Comparison of ENCODE assay signal across 17 cellular contexts in the genomic region with DNA sequence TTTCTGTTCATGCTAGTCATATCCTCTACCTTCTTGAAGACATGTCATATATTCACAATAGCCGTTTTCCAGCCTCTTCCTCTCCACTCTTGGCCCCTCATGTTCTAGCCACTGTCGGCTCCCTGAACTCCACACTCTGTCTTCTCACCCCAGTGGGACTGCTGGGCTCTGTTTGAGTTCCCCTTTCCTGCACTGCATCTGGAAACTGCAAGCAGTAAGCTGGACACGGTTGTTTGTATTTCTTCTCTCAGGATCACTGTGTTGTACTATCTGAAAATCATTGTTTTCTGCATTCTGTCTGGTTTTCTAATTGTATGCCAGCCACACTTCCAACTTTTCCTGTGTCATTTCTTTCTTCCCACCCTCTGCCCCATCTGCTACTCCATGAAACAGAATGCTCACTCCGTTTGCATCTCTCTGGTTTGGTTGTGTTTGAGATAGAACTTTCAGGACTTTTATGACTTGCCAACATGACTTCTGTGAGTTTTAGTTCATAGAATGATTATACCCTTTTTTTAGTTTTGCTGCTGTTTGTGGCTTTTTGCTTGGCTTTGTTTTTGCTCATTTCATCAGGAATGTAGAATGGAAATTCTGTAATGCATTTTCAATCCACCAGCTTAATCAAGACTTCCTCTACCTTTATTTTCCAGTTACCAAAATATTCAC.
A peak's percentile ranks its signal among the peaks of the same experiment; 100 is the strongest.
DNase-seq lines count a peak whose midpoint lies in the region; ATAC-seq and TF ChIP-seq lines count a peak whose summit lies in the region.
"Had no signal": no experiment of that assay in that cellular context is flagged by ENCODE, and none has a peak within 500 bp of the region (broad histone marks: within the 10 kb centered on the region; RNA-seq: fewer than 3 reads in every experiment).

No MANE protein-coding gene starts in this region.

- 34 to 40% methylated on average over 4 of the region's 4 CpGs for WGBS in heart right ventricle, 2 donors

- H3K27me3 ChIP-seq in heart right ventricle (no peaks in the 10 kb centered on the region), thoracic aorta (replicated peaks; ENCODE audit: insufficient read depth) (no peaks in the 10 kb centered on the region)
- H3K27me3 ChIP-seq: left lung, stomach had no signal

- no peak for DNase-seq in activated naive CD4-positive, alpha-beta T cell treated with anti-CD3 and anti-CD28 coated beads, Interleukin-2, amount 50 U/mL, for 72 hours (ENCODE audit: low spot score in 2 of 2)
- DNase-seq in activated naive CD4-positive, alpha-beta T cell treated with Interleukin-2 at 50 U/mL for 16 hours: no peak
- DNase-seq in T-helper 17 cell (no peak), heart right ventricle (no peak), thoracic aorta (ENCODE audit: low spot score) (no peak)
- DNase-seq: activated naive CD4-positive, alpha-beta T cell; COR-L47; left lung; NCI-H1092; NCI-H524; stomach had no signal

- H3K4me3 ChIP-seq in heart right ventricle (no peak overlapping the region), thoracic aorta (no peak overlapping the region)
- H3K4me3 ChIP-seq: left lung, stomach had no signal

- H3K27ac Mint-ChIP-seq in activated naive CD4-positive, alpha-beta T cell treated with anti-CD3 and anti-CD28 coated beads, Interleukin-2, amount 50 U/mL, for 72 hours: peak overlapping the region; percentile 52 to 53
- peak overlapping the region; percentile 56 for H3K27ac Mint-ChIP-seq in T-helper 17 cell
- H3K27ac Mint-ChIP-seq: IgD-negative memory B cell had no signal

- H3K4me1 Mint-ChIP-seq in T-helper 17 cell: peaks cover 36% of the 10 kb centered on the region

- H3K36me3 Mint-ChIP-seq in activated naive CD4-positive, alpha-beta T cell treated with anti-CD3 and anti-CD28 coated beads, Interleukin-2, amount 50 U/mL, for 72 hours: peaks cover 27 to 48% of the 10 kb centered on the region in 2 donors
- peaks cover 12% of the 10 kb centered on the region for H3K36me3 Mint-ChIP-seq in T-helper 17 cell (ENCODE audit: low read depth)

- no peaks in the 10 kb centered on the region for H3K9me3 ChIP-seq in T-helper 17 cell (ENCODE audit: control insufficient read depth, low read length, poor library complexity, severe bottlenecking)
- H3K9me3 ChIP-seq in heart right ventricle: no peaks in the 10 kb centered on the region
- no peaks in the 10 kb centered on the region for H3K9me3 ChIP-seq in thoracic aorta
- H3K9me3 ChIP-seq: left lung, stomach had no signal

- no peak for TF ChIP-seq CTCF in heart right ventricle (IDR thresholded peaks at IDR 0.05)
- TF ChIP-seq CTCF in thoracic aorta (IDR thresholded peaks at IDR 0.05): no peak

- intact Hi-C loops in heart right ventricle (cut with DNase I): no loop called here

- peaks cover 0 to 13% of the 10 kb centered on the region in 2 donors for H3K9me3 Mint-ChIP-seq in activated naive CD4-positive, alpha-beta T cell treated with anti-CD3 and anti-CD28 coated beads, Interleukin-2, amount 50 U/mL, for 72 hours
- H3K9me3 Mint-ChIP-seq: IgD-negative memory B cell had no signal

- no peak overlapping the region for H3K4me3 Mint-ChIP-seq in T-helper 17 cell
- H3K4me3 Mint-ChIP-seq: IgD-negative memory B cell had no signal

- H3K36me3 ChIP-seq in heart right ventricle (peaks cover 0 to 42% (median 0%) of the 10 kb centered on the region in 9 donors), thoracic aorta (no peaks in the 10 kb centered on the region)

- H3K27ac ChIP-seq in heart right ventricle (peak overlapping the region in 9 of 10 donors; percentile 13 to 84 (median 50)), thoracic aorta (peak overlapping the region; percentile 30 to 60)
- H3K27ac ChIP-seq: epithelial cell of prostate, left lung, RWPE1, stomach had no signal

- ATAC-seq in activated naive CD4-positive, alpha-beta T cell treated with anti-CD3 and anti-CD28 coated beads, Interleukin-2, amount 50 U/mL, for 72 hours: peak in 1 of 2 donors; percentile 79
- ATAC-seq in T-helper 17 cell: no peak
- ATAC-seq in heart right ventricle: peak in 2 of 8 donors; percentile 29 to 33
- ATAC-seq in thoracic aorta (ENCODE audit: insufficient number of reproducible peaks, low FRiP score, low read depth): no peak
- no peak for ATAC-seq in GM19452 (IDR thresholded peaks at IDR 0.05; ENCODE audit: unreplicated experiment)
- ATAC-seq in HG03175 (IDR thresholded peaks at IDR 0.05; ENCODE audit: unreplicated experiment): no peak
- ATAC-seq in HG02588 (IDR thresholded peaks at IDR 0.05; ENCODE audit: unreplicated experiment): no peak
- ATAC-seq: left lung had no signal

- H3K27me3 Mint-ChIP-seq in T-helper 17 cell: no peaks in the 10 kb centered on the region
- H3K27me3 Mint-ChIP-seq: IgD-negative memory B cell had no signal

- H3K4me1 ChIP-seq in heart right ventricle (peaks cover 0 to 40% (median 20%) of the 10 kb centered on the region in 9 donors), thoracic aorta (ENCODE audit: control insufficient read depth in 1 of 2, low read depth in 2 of 2) (peaks cover 4 to 23% of the 10 kb centered on the region in 2 donors)
- H3K4me1 ChIP-seq: left lung, stomach had no signal
